ENCODE assay signal across 8 cellular contexts in the genomic region with DNA sequence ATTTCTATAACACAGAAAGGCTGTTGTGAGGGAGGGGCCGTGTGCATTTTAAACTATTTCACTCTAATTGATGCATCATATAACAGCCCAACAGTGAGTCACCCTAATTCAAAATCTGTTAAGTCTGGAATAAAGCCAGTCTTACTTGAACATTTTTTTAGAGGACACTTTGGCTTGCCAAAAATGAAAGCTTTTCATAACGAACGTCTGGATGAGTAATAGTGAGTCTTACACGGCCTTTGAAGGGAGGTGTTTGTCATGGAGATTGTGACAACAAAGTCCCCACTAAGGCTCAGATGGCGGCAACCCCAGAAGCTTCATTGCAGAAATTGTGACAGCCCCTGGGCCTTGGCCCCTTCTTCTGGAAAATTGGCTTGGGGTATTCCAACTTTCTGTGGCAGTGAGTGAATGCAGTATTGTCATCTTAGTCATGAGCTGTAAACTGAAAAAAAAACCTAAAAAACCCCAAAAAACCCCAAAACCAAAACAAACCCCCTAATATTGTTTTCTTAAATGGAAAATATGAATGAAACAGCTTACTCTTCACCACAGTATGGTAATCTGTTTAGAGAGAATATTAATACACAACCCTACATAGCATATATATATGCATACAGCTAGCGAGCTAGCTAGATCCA.
DNase-seq lines count a peak whose midpoint lies in the region; ATAC-seq and TF ChIP-seq lines count a peak whose summit lies in the region.

No MANE protein-coding gene starts in this region.

- peak overlapping the region in 1 of 2 donors; percentile 6 for H3K27ac Mint-ChIP-seq in natural killer cell
- peak overlapping the region; percentile 94 for H3K27ac Mint-ChIP-seq in stimulated activated naive CD8-positive, alpha-beta T cell treated with anti-CD3 and anti-CD28 coated beads, Interleukin-15, Interleukin-2, amounts not matched to agents 100 ng/mL and 50 ng/mL, for 24 hours

- no peaks in the 10 kb centered on the region for H3K9me3 Mint-ChIP-seq in natural killer cell
- no peaks in the 10 kb centered on the region for H3K9me3 Mint-ChIP-seq in stimulated activated naive CD8-positive, alpha-beta T cell treated with anti-CD3 and anti-CD28 coated beads, Interleukin-15, Interleukin-2, amounts not matched to agents 100 ng/mL and 50 ng/mL, for 24 hours

- DNase-seq in GM04503 (ENCODE audit: low read depth) (peak; percentile 94), LHCN-M2 (ENCODE audit: low read depth) (peak; percentile 98), dedifferentiated amniotic fluid mesenchymal stem cell (ENCODE audit: extremely low spot score) (peak; percentile 88), natural killer cell (no peak), ureter (ENCODE audit: low spot score) (no peak)
- DNase-seq in activated CD4-positive, alpha-beta T cell treated with anti-CD3 and anti-CD28 coated beads, Interleukin-2, amount 50 U/mL, for 24 hours (ENCODE audit: low read depth in 1 of 2, low spot score in 1 of 2), result peak; percentile 56 to 88

- no peak overlapping the region for H3K4me3 Mint-ChIP-seq in natural killer cell
- H3K4me3 Mint-ChIP-seq in stimulated activated naive CD8-positive, alpha-beta T cell treated with anti-CD3 and anti-CD28 coated beads, Interleukin-15, Interleukin-2, amounts not matched to agents 100 ng/mL and 50 ng/mL, for 24 hours, result peak overlapping the region; percentile 66

- no peaks in the 10 kb centered on the region for H3K36me3 Mint-ChIP-seq in natural killer cell
- peaks cover 26% of the 10 kb centered on the region for H3K36me3 Mint-ChIP-seq in stimulated activated naive CD8-positive, alpha-beta T cell treated with anti-CD3 and anti-CD28 coated beads, Interleukin-15, Interleukin-2, amounts not matched to agents 100 ng/mL and 50 ng/mL, for 24 hours (ENCODE audit: low read depth)

- no peak for TF ChIP-seq CTCF in natural killer cell (IDR thresholded peaks at IDR 0.05)

- peak; percentile 73 for ATAC-seq in GM21825 (IDR thresholded peaks at IDR 0.05; ENCODE audit: unreplicated experiment)
- peak; percentile 35 to 78 (median 60) for ATAC-seq in natural killer cell

- no peaks in the 10 kb centered on the region for H3K4me1 Mint-ChIP-seq in natural killer cell
- peaks cover 60% of the 10 kb centered on the region for H3K4me1 Mint-ChIP-seq in stimulated activated naive CD8-positive, alpha-beta T cell treated with anti-CD3 and anti-CD28 coated beads, Interleukin-15, Interleukin-2, amounts not matched to agents 100 ng/mL and 50 ng/mL, for 24 hours (ENCODE audit: low read depth)

- intact Hi-C loops in natural killer cell (cut with micrococcal nuclease), result no loop called here

- no peaks in the 10 kb centered on the region for H3K27me3 Mint-ChIP-seq in natural killer cell (ENCODE audit: low read depth in 2 of 2)
- H3K27me3 Mint-ChIP-seq in stimulated activated naive CD8-positive, alpha-beta T cell treated with anti-CD3 and anti-CD28 coated beads, Interleukin-15, Interleukin-2, amounts not matched to agents 100 ng/mL and 50 ng/mL, for 24 hours, result no peaks in the 10 kb centered on the region

Comparison
In these comparisons a context has a peak if more than half of its experiments do, and no peak if none do; other contexts are left out.
1. DNase-seq: peak in GM04503 (single experiment), LHCN-M2 (single experiment), activated CD4-positive, alpha-beta T cell treated with anti-CD3 and anti-CD28 coated beads, Interleukin-2, amount 50 U/mL, for 24 hours (2 of 2) and dedifferentiated amniotic fluid mesenchymal stem cell (single experiment); none in natural killer cell (single experiment) and ureter (single experiment).